Comparison of ENCODE assay signal across 19 cellular contexts in genomic region chr12:12404297-12404696, GRCh38. TPM values are rescaled to one million over a fixed set of nuclear protein-coding genes. Genes with fewer than 3 reads are reported as not detected.
A peak's percentile ranks its signal among the peaks of the same experiment; 100 is the strongest.
DNase-seq lines count a peak whose midpoint lies in the region; ATAC-seq and FAIRE-seq lines count a peak whose summit lies in the region.
"Had no signal": no experiment of that assay in that cellular context is flagged by ENCODE, and none has a peak within 500 bp of the region (broad histone marks: within the 10 kb centered on the region; RNA-seq: fewer than 3 reads in every experiment).

No MANE protein-coding gene starts in this region.

- POLR2A ChIA-PET in naive thymus-derived CD4-positive, alpha-beta T cell (lab: Charles Lee) = interaction anchor here (0.5 to 1.1 kb wide), 5 partner anchors 14 to 806 kb away, joined by 3 to 4 read pairs (median 3); no protein-coding TSS in a partner anchor

- H3K36me3 ChIP-seq in naive thymus-derived CD4-positive, alpha-beta T cell (ENCODE audit: control insufficient read depth in 2 of 3, insufficient read depth in 3 of 3, low read length in 3 of 3) = no peaks in the 10 kb centered on the region
- H3K36me3 ChIP-seq: ascending aorta, heart left ventricle, tibial nerve had no signal

- H3K4me1 ChIP-seq in naive thymus-derived CD4-positive, alpha-beta T cell (ENCODE audit: control insufficient read depth in 2 of 2, insufficient read depth in 2 of 2, low read length in 2 of 2) = peaks cover 10 to 11% of the 10 kb centered on the region in 2 donors

- no peak for FAIRE-seq in frontal cortex (lab: Jason Lieb, UNC)

- ATAC-seq in stimulated activated naive CD8-positive, alpha-beta T cell treated with anti-CD3 and anti-CD28 coated beads, Interleukin-15, amount 100 ng/mL, for 72 hours = no peak
- ATAC-seq in naive thymus-derived CD4-positive, alpha-beta T cell = peak; percentile 4
- ATAC-seq in left cardiac atrium = no peak
- no peak for ATAC-seq in HG02970 (IDR thresholded peaks at IDR 0.05; ENCODE audit: low FRiP score, unreplicated experiment)
- ATAC-seq in GM18511 (IDR thresholded peaks at IDR 0.05; ENCODE audit: unreplicated experiment) = no peak
- ATAC-seq: activated CD4-positive, CD25-positive, alpha-beta regulatory T cell treated with anti-CD3 and anti-CD28 coated beads, Interleukin-2, amount 50 U/mL, for 24 hours had no signal

- peaks cover 48% of the 10 kb centered on the region for H3K4me1 Mint-ChIP-seq in stimulated activated naive CD8-positive, alpha-beta T cell treated with anti-CD3 and anti-CD28 coated beads, Interleukin-15, Interleukin-2, amounts not matched to agents 100 ng/mL and 50 ng/mL, for 24 hours (ENCODE audit: low read depth)
- peaks cover 34% of the 10 kb centered on the region for H3K4me1 Mint-ChIP-seq in stimulated activated naive CD8-positive, alpha-beta T cell treated with anti-CD3 and anti-CD28 coated beads, Interleukin-15, amount 100 ng/mL, for 72 hours
- peaks cover 55% of the 10 kb centered on the region for H3K4me1 Mint-ChIP-seq in activated T-helper 2 cell treated with anti-CD3 and anti-CD28 coated beads, Interferon-gamma antibody, Interleukin-2, Interleukin-4, amounts not matched to agents 10 μg/mL and 5 μg/mL and 100 μg/mL, durations not matched to agents 14 hours and 24 hours and 36 hours (ENCODE audit: low read depth)
- peaks cover 18 to 45% (median 40%) of the 10 kb centered on the region in 7 donors for H3K4me1 Mint-ChIP-seq in naive thymus-derived CD4-positive, alpha-beta T cell

- no peak overlapping the region for H3K4me3 Mint-ChIP-seq in stimulated activated naive CD8-positive, alpha-beta T cell treated with anti-CD3 and anti-CD28 coated beads, Interleukin-15, Interleukin-2, amounts not matched to agents 100 ng/mL and 50 ng/mL, for 24 hours
- H3K4me3 Mint-ChIP-seq in stimulated activated naive CD8-positive, alpha-beta T cell treated with anti-CD3 and anti-CD28 coated beads, Interleukin-15, amount 100 ng/mL, for 72 hours = no peak overlapping the region
- peak overlapping the region; percentile 49 for H3K4me3 Mint-ChIP-seq in activated T-helper 2 cell treated with anti-CD3 and anti-CD28 coated beads, Interferon-gamma antibody, Interleukin-2, Interleukin-4, amounts not matched to agents 10 μg/mL and 5 μg/mL and 100 μg/mL, durations not matched to agents 14 hours and 24 hours and 36 hours (ENCODE audit: low read depth)
- H3K4me3 Mint-ChIP-seq in naive thymus-derived CD4-positive, alpha-beta T cell = peak overlapping the region in 3 of 10 donors; percentile 6 to 21 (median 20)
- H3K4me3 Mint-ChIP-seq: activated T-helper 1 cell treated with anti-CD3 and anti-CD28 coated beads, Interleukin-12 subunit alpha, Interleukin-12 subunit beta, Interleukin-2, Interleukin-4 antibody, amounts not matched to agents 30 ng/mL and 10 ng/mL and 1 ng/mL, durations not matched to agents 14 hours and 24 hours and 36 hours; B cell had no signal

- peaks cover 44% of the 10 kb centered on the region for H3K36me3 Mint-ChIP-seq in stimulated activated naive CD8-positive, alpha-beta T cell treated with anti-CD3 and anti-CD28 coated beads, Interleukin-15, Interleukin-2, amounts not matched to agents 100 ng/mL and 50 ng/mL, for 24 hours (ENCODE audit: low read depth)
- H3K36me3 Mint-ChIP-seq in activated T-helper 2 cell treated with anti-CD3 and anti-CD28 coated beads, Interferon-gamma antibody, Interleukin-2, Interleukin-4, amounts not matched to agents 10 μg/mL and 5 μg/mL and 100 μg/mL, durations not matched to agents 14 hours and 24 hours and 36 hours (ENCODE audit: low read depth) = peaks cover 66% of the 10 kb centered on the region
- peaks cover 4 to 34% (median 24%) of the 10 kb centered on the region in 5 donors for H3K36me3 Mint-ChIP-seq in naive thymus-derived CD4-positive, alpha-beta T cell

- intact Hi-C loops in activated T-helper 2 cell treated with anti-CD3 and anti-CD28 coated beads, Interferon-gamma antibody, Interleukin-2, Interleukin-4, amounts not matched to agents 10 μg/mL and 5 μg/mL and 100 μg/mL, durations not matched to agents 14 hours and 24 hours and 36 hours (cut with micrococcal nuclease) = loop anchor here (2.0 kb wide), 2 partner anchors 19 to 21 kb away; no protein-coding TSS in a partner anchor
- intact Hi-C loops in naive thymus-derived CD4-positive, alpha-beta T cell (cut with micrococcal nuclease) = loop anchor here in 1 of 2 donors (5.0 kb wide), 2 partner anchors 38 to 63 kb away; no protein-coding TSS in a partner anchor
- intact Hi-C loops in left cardiac atrium (cut with DNase I) = no loop called here

- H3K4me3 ChIP-seq in naive thymus-derived CD4-positive, alpha-beta T cell (ENCODE audit: low read length) = no peak overlapping the region
- H3K4me3 ChIP-seq: ascending aorta, heart left ventricle, tibial nerve had no signal

- no peaks in the 10 kb centered on the region for H3K9me3 ChIP-seq in naive thymus-derived CD4-positive, alpha-beta T cell (ENCODE audit: control insufficient read depth in 2 of 3, low read length in 3 of 3)
- H3K9me3 ChIP-seq: ascending aorta, heart left ventricle, tibial nerve had no signal

- H3K27ac ChIP-seq in naive thymus-derived CD4-positive, alpha-beta T cell (ENCODE audit: low read depth, low read length) = no peak overlapping the region
- H3K27ac ChIP-seq: ascending aorta had no signal

- H3K27ac Mint-ChIP-seq in stimulated activated naive CD8-positive, alpha-beta T cell treated with anti-CD3 and anti-CD28 coated beads, Interleukin-15, Interleukin-2, amounts not matched to agents 100 ng/mL and 50 ng/mL, for 24 hours = peak overlapping the region; percentile 24
- no peak overlapping the region for H3K27ac Mint-ChIP-seq in stimulated activated naive CD8-positive, alpha-beta T cell treated with anti-CD3 and anti-CD28 coated beads, Interleukin-15, amount 100 ng/mL, for 72 hours
- H3K27ac Mint-ChIP-seq in activated T-helper 2 cell treated with anti-CD3 and anti-CD28 coated beads, Interferon-gamma antibody, Interleukin-2, Interleukin-4, amounts not matched to agents 10 μg/mL and 5 μg/mL and 100 μg/mL, durations not matched to agents 14 hours and 24 hours and 36 hours = peak overlapping the region; percentile 90
- H3K27ac Mint-ChIP-seq in naive thymus-derived CD4-positive, alpha-beta T cell = peak overlapping the region; percentile 21 to 90 (median 74)
- H3K27ac Mint-ChIP-seq: activated T-helper 1 cell treated with anti-CD3 and anti-CD28 coated beads, Interleukin-12 subunit alpha, Interleukin-12 subunit beta, Interleukin-2, Interleukin-4 antibody, amounts not matched to agents 30 ng/mL and 10 ng/mL and 1 ng/mL, durations not matched to agents 14 hours and 24 hours and 36 hours; B cell had no signal

- peaks cover 7% of the 10 kb centered on the region for H3K9me3 Mint-ChIP-seq in stimulated activated naive CD8-positive, alpha-beta T cell treated with anti-CD3 and anti-CD28 coated beads, Interleukin-15, Interleukin-2, amounts not matched to agents 100 ng/mL and 50 ng/mL, for 24 hours
- peaks cover 6 to 9% of the 10 kb centered on the region in 2 donors for H3K9me3 Mint-ChIP-seq in stimulated activated naive CD8-positive, alpha-beta T cell treated with anti-CD3 and anti-CD28 coated beads, Interleukin-15, amount 100 ng/mL, for 72 hours
- peaks cover 7% of the 10 kb centered on the region for H3K9me3 Mint-ChIP-seq in activated T-helper 2 cell treated with anti-CD3 and anti-CD28 coated beads, Interferon-gamma antibody, Interleukin-2, Interleukin-4, amounts not matched to agents 10 μg/mL and 5 μg/mL and 100 μg/mL, durations not matched to agents 14 hours and 24 hours and 36 hours
- peaks cover 0 to 8% (median 1%) of the 10 kb centered on the region in 11 donors for H3K9me3 Mint-ChIP-seq in naive thymus-derived CD4-positive, alpha-beta T cell

- no peaks in the 10 kb centered on the region for H3K27me3 Mint-ChIP-seq in stimulated activated naive CD8-positive, alpha-beta T cell treated with anti-CD3 and anti-CD28 coated beads, Interleukin-15, Interleukin-2, amounts not matched to agents 100 ng/mL and 50 ng/mL, for 24 hours
- H3K27me3 Mint-ChIP-seq in stimulated activated naive CD8-positive, alpha-beta T cell treated with anti-CD3 and anti-CD28 coated beads, Interleukin-15, amount 100 ng/mL, for 72 hours = no peaks in the 10 kb centered on the region
- no peaks in the 10 kb centered on the region for H3K27me3 Mint-ChIP-seq in activated T-helper 2 cell treated with anti-CD3 and anti-CD28 coated beads, Interferon-gamma antibody, Interleukin-2, Interleukin-4, amounts not matched to agents 10 μg/mL and 5 μg/mL and 100 μg/mL, durations not matched to agents 14 hours and 24 hours and 36 hours (ENCODE audit: low read depth)
- no peaks in the 10 kb centered on the region for H3K27me3 Mint-ChIP-seq in naive thymus-derived CD4-positive, alpha-beta T cell
- H3K27me3 Mint-ChIP-seq: B cell had no signal

- CTCF ChIA-PET in naive thymus-derived CD4-positive, alpha-beta T cell (lab: Charles Lee) = no interaction called here

- no peak for DNase-seq in stimulated activated naive CD8-positive, alpha-beta T cell treated with anti-CD3 and anti-CD28 coated beads, Interleukin-15, amount 100 ng/mL, for 72 hours
- no peak for DNase-seq in activated T-helper 2 cell treated with anti-CD3 and anti-CD28 coated beads, Interferon-gamma antibody, Interleukin-2, Interleukin-4, amounts not matched to agents 10 μg/mL and 5 μg/mL and 100 μg/mL, durations not matched to agents 14 hours and 24 hours and 36 hours (ENCODE audit: low spot score)
- DNase-seq in naive thymus-derived CD4-positive, alpha-beta T cell = no peak
- no peak for DNase-seq in frontal cortex (ENCODE audit: low spot score in 2 of 2)
- no peak for DNase-seq in left cardiac atrium
- DNase-seq: DMS79; heart left ventricle; NCI-H2029 treated with DMSO at 0.1 percent for 48 hours; NCI-H526; stimulated activated CD4-positive, alpha-beta T cell treated with anti-CD3 and anti-CD28 coated beads, Interleukin-2, amount 100 ng/mL, for 48 hours; stimulated activated CD8-positive, alpha-beta memory T cell treated with anti-CD3 and anti-CD28 coated beads, Interleukin-4, amount 100 ng/mL, for 48 hours had no signal

- H3K27me3 ChIP-seq in naive thymus-derived CD4-positive, alpha-beta T cell (ENCODE audit: control insufficient read depth in 2 of 2, insufficient read depth in 2 of 2, low read length in 2 of 2) = no peaks in the 10 kb centered on the region
- H3K27me3 ChIP-seq: ascending aorta, heart left ventricle, tibial nerve had no signal

RNA-seq across cellular contexts. Expression of gene BORCS5, which starts 47.4 kb away (rescaled TPM):
- 41.8 and 45.9 TPM in 2 replicates for total RNA-seq in activated T-helper 2 cell treated with anti-CD3 and anti-CD28 coated beads, Interferon-gamma antibody, Interleukin-2, Interleukin-4, amounts not matched to agents 10 μg/mL and 5 μg/mL and 100 μg/mL, durations not matched to agents 14 hours and 24 hours and 36 hours
- total RNA-seq in naive thymus-derived CD4-positive, alpha-beta T cell = 10 to 100 TPM; 15.3 to 28.2 (median 22.1) TPM
- polyA plus RNA-seq in naive thymus-derived CD4-positive, alpha-beta T cell = 10 to 100 TPM in 1 of 2 donors, 1 to 10 TPM in 1; 8.4 to 15.6 TPM
- 19.2 TPM for total RNA-seq in frontal cortex
- total RNA-seq in left cardiac atrium = 10 to 100 TPM in 1 of 2 donors, 1 to 10 TPM in 1; 7.4 to 10.5 TPM

RNA-seq across cellular contexts. Expression of gene MANSC1, which starts 54.3 kb away (rescaled TPM):
- total RNA-seq in activated T-helper 2 cell treated with anti-CD3 and anti-CD28 coated beads, Interferon-gamma antibody, Interleukin-2, Interleukin-4, amounts not matched to agents 10 μg/mL and 5 μg/mL and 100 μg/mL, durations not matched to agents 14 hours and 24 hours and 36 hours = 0.25 and 1.6 TPM in 2 replicates
- 1 to 10 TPM in 1 of 5 experiments, under 1 TPM in 4; 0.60 to 1.3 (median 0.94) TPM for total RNA-seq in naive thymus-derived CD4-positive, alpha-beta T cell
- polyA plus RNA-seq in naive thymus-derived CD4-positive, alpha-beta T cell = 1 to 10 TPM; 4.2 TPM
- total RNA-seq in frontal cortex = 2.4 TPM
- total RNA-seq in left cardiac atrium = 10 to 100 TPM; 12.0 to 18.5 TPM

Comparison
In these comparisons a context has a peak if more than half of its experiments do, and no peak if none do; other contexts are left out.
1. H3K27ac Mint-ChIP-seq: peak in stimulated activated naive CD8-positive, alpha-beta T cell treated with anti-CD3 and anti-CD28 coated beads, Interleukin-15, Interleukin-2, amounts not matched to agents 100 ng/mL and 50 ng/mL, for 24 hours (single experiment), activated T-helper 2 cell treated with anti-CD3 and anti-CD28 coated beads, Interferon-gamma antibody, Interleukin-2, Interleukin-4, amounts not matched to agents 10 μg/mL and 5 μg/mL and 100 μg/mL, durations not matched to agents 14 hours and 24 hours and 36 hours (single experiment) and naive thymus-derived CD4-positive, alpha-beta T cell (9 of 9); none in stimulated activated naive CD8-positive, alpha-beta T cell treated with anti-CD3 and anti-CD28 coated beads, Interleukin-15, amount 100 ng/mL, for 72 hours (0 of 2).